18 cellular contexts compared by ENCODE assay signal in the genomic region with DNA sequence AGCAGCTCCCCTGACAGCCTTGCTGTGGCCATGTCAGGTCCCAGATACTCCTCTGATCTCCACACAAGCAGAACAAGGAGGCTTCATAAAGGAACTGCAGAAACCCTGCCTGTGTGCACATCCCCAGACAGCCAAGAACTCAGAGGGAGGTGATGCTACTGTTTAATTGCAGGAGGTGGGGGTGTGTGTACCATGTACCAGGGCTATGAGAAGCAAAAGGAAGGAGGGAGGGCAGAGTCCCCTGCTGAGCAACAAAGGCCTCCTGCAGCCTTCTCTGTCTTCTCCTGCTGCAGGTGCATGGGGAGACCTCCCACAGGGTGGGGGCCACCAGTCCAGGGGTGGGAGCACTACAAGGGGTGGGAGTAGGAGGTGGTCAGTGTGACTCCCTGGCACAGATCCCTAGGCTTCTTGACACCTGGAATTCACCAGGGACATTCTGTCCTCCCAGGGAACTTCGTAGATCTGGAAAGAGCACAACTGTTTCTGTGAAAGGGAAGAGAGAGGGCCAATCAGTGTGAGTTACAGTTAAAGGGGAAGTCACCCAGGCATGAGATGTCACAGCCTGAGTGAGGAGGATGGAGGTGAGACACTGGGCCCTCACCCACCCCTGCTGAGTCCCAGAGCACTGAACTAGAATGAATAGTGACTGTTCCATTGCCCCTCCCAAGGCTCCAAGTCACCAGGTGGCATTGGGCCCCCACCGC. TPM values are rescaled to one million over a fixed set of nuclear protein-coding genes. Genes with fewer than 3 reads are reported as not detected.
"Had no signal": no experiment of that assay in that cellular context is flagged by ENCODE, and none has a peak within 500 bp of the region (broad histone marks: within the 10 kb centered on the region; RNA-seq: fewer than 3 reads in every experiment).

No MANE protein-coding gene starts in this region.

- H3K4me3 Mint-ChIP-seq: activated B cell treated with CpG ODN at 0.5 μM for 24 hours; activated CD4-positive, alpha-beta T cell treated with anti-CD3 and anti-CD28 coated beads, Interleukin-2, amount 10 ng/mL, durations not matched to agents 7 days and 5 days; activated T-helper 1 cell treated with anti-CD3 and anti-CD28 coated beads, Interleukin-12 subunit alpha, Interleukin-12 subunit beta, Interleukin-2, Interleukin-4 antibody, amounts not matched to agents 30 ng/mL and 10 ng/mL and 1 ng/mL, durations not matched to agents 14 hours and 24 hours and 36 hours; nephron; T-helper 17 cell had no signal

- H3K36me3 ChIP-seq: adrenal gland, cardiac muscle cell, ovary, tibial artery, vagina had no signal

- H3K4me1 Mint-ChIP-seq: activated B cell treated with CpG ODN at 0.5 μM for 24 hours; activated CD4-positive, alpha-beta T cell treated with anti-CD3 and anti-CD28 coated beads, Interleukin-2, amount 10 ng/mL, durations not matched to agents 7 days and 5 days had no signal

- H3K9me3 Mint-ChIP-seq: activated B cell treated with CpG ODN at 0.5 μM for 24 hours; activated CD4-positive, alpha-beta T cell treated with anti-CD3 and anti-CD28 coated beads, Interleukin-2, amount 10 ng/mL, durations not matched to agents 7 days and 5 days; activated T-helper 1 cell treated with anti-CD3 and anti-CD28 coated beads, Interleukin-12 subunit alpha, Interleukin-12 subunit beta, Interleukin-2, Interleukin-4 antibody, amounts not matched to agents 30 ng/mL and 10 ng/mL and 1 ng/mL, durations not matched to agents 14 hours and 24 hours and 36 hours; nephron had no signal

- H3K27me3 ChIP-seq: adrenal gland, cardiac muscle cell, ovary, tibial artery, vagina had no signal

- ATAC-seq: T-helper 17 cell had no signal

- DNase-seq: activated B cell treated with CpG ODN at 0.5 μM for 24 hours; activated CD4-positive, alpha-beta T cell treated with anti-CD3 and anti-CD28 coated beads, Interleukin-2, amount 10 ng/mL, durations not matched to agents 7 days and 5 days; activated naive CD4-positive, alpha-beta T cell treated with Interleukin-2 at 50 U/mL for 16 hours; adrenal gland; hippocampal formation; kidney; ovary; stimulated activated CD4-positive, alpha-beta T cell treated with anti-CD3 and anti-CD28 coated beads, Interleukin-1b, Interleukin-23, amount 100 ng/mL, for 48 hours; T-helper 17 cell; tibial artery had no signal

- H3K27me3 Mint-ChIP-seq: activated B cell treated with CpG ODN at 0.5 μM for 24 hours; activated CD4-positive, alpha-beta T cell treated with anti-CD3 and anti-CD28 coated beads, Interleukin-2, amount 10 ng/mL, durations not matched to agents 7 days and 5 days had no signal

- H3K4me3 ChIP-seq: adrenal gland, cardiac muscle cell, ovary, tibial artery, vagina had no signal

- H3K27ac ChIP-seq: adrenal gland, cardiac muscle cell, ovary, tibial artery, vagina had no signal

- H3K4me1 ChIP-seq: adrenal gland, tibial artery had no signal

- H3K27ac Mint-ChIP-seq: activated B cell treated with CpG ODN at 0.5 μM for 24 hours; activated CD4-positive, alpha-beta T cell treated with anti-CD3 and anti-CD28 coated beads, Interleukin-2, amount 10 ng/mL, durations not matched to agents 7 days and 5 days; activated T-helper 1 cell treated with anti-CD3 and anti-CD28 coated beads, Interleukin-12 subunit alpha, Interleukin-12 subunit beta, Interleukin-2, Interleukin-4 antibody, amounts not matched to agents 30 ng/mL and 10 ng/mL and 1 ng/mL, durations not matched to agents 14 hours and 24 hours and 36 hours; nephron; T-helper 17 cell had no signal

- H3K9me3 ChIP-seq: adrenal gland, ovary, tibial artery, vagina had no signal

RNA-seq across cellular contexts. Expression of gene CST2, which starts 2.8 kb away (rescaled TPM):
- total RNA-seq: activated B cell treated with CpG ODN at 0.5 μM for 24 hours; activated CD4-positive, alpha-beta T cell treated with anti-CD3 and anti-CD28 coated beads, Interleukin-2, amount 10 ng/mL, durations not matched to agents 7 days and 5 days; activated CD8-positive, alpha-beta memory T cell treated with anti-CD3 and anti-CD28 coated beads for 36 hours; activated T-helper 1 cell treated with anti-CD3 and anti-CD28 coated beads, Interleukin-12 subunit alpha, Interleukin-12 subunit beta, Interleukin-2, Interleukin-4 antibody, amounts not matched to agents 30 ng/mL and 10 ng/mL and 1 ng/mL, durations not matched to agents 14 hours and 24 hours and 36 hours; cardiac muscle cell; glomerular endothelial cell; kidney; liver; mesenteric fat pad; ovary; T-helper 17 cell; vagina had no signal
- polyA plus RNA-seq: cardiac muscle cell, liver had no signal

RNA-seq across cellular contexts. Expression of gene CST5, which starts 55.8 kb away (rescaled TPM):
- total RNA-seq: activated B cell treated with CpG ODN at 0.5 μM for 24 hours; activated CD4-positive, alpha-beta T cell treated with anti-CD3 and anti-CD28 coated beads, Interleukin-2, amount 10 ng/mL, durations not matched to agents 7 days and 5 days; activated CD8-positive, alpha-beta memory T cell treated with anti-CD3 and anti-CD28 coated beads for 36 hours; activated T-helper 1 cell treated with anti-CD3 and anti-CD28 coated beads, Interleukin-12 subunit alpha, Interleukin-12 subunit beta, Interleukin-2, Interleukin-4 antibody, amounts not matched to agents 30 ng/mL and 10 ng/mL and 1 ng/mL, durations not matched to agents 14 hours and 24 hours and 36 hours; cardiac muscle cell; glomerular endothelial cell; kidney; liver; mesenteric fat pad; ovary; T-helper 17 cell; vagina had no signal
- polyA plus RNA-seq: liver, ovary had no signal
